1 cellular context compared by ENCODE assay signal in genomic region chr6:44003345-44004061, GRCh38.
TF ChIP-seq lines count a peak whose summit lies in the region.

No MANE protein-coding gene starts in this region.

TF ChIP-seq in GM12878, 131 proteins besides CTCF, POLR2A, EP300 and RAD21 (continued from another document):
- TF ChIP-seq, protein P1, sequence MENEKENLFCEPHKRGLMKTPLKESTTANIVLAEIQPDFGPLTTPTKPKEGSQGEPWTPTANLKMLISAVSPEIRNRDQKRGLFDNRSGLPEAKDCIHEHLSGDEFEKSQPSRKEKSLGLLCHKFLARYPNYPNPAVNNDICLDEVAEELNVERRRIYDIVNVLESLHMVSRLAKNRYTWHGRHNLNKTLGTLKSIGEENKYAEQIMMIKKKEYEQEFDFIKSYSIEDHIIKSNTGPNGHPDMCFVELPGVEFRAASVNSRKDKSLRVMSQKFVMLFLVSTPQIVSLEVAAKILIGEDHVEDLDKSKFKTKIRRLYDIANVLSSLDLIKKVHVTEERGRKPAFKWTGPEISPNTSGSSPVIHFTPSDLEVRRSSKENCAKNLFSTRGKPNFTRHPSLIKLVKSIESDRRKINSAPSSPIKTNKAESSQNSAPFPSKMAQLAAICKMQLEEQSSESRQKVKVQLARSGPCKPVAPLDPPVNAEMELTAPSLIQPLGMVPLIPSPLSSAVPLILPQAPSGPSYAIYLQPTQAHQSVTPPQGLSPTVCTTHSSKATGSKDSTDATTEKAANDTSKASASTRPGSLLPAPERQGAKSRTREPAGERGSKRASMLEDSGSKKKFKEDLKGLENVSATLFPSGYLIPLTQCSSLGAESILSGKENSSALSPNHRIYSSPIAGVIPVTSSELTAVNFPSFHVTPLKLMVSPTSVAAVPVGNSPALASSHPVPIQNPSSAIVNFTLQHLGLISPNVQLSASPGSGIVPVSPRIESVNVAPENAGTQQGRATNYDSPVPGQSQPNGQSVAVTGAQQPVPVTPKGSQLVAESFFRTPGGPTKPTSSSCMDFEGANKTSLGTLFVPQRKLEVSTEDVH (IDR thresholded peaks at IDR 0.05; ENCODE audit: low read depth, partially characterized antibody), result peak; percentile 18
- no peak for TF ChIP-seq HDAC6 (IDR thresholded peaks at IDR 0.05; ENCODE audit: unreplicated experiment)
- TF ChIP-seq CHD2 (IDR thresholded peaks at IDR 0.05; ENCODE audit: borderline replicate concordance, low read depth, low read length), result 0 out of 2 replicates have a peak, but pooled peaks have one; percentile 36
- TF ChIP-seq ZNF207 (IDR thresholded peaks at IDR 0.05; ENCODE audit: borderline replicate concordance), result peak; percentile 23; the same call in 1 of the 2 replicates
- TF ChIP-seq FOS (IDR thresholded peaks at IDR 0.05; ENCODE audit: borderline replicate concordance, extremely low read depth, insufficient read length), result no peak
